In genomic region chr4:147793569-147793968, GRCh38 we compare ENCODE assay signal across 11 cellular contexts.
DNase-seq lines count a peak whose midpoint lies in the region; ATAC-seq and TF ChIP-seq lines count a peak whose summit lies in the region.
"Had no signal": no experiment of that assay in that cellular context is flagged by ENCODE, and none has a peak within 500 bp of the region (broad histone marks: within the 10 kb centered on the region; RNA-seq: fewer than 3 reads in every experiment).

No MANE protein-coding gene starts in this region.

- H3K4me2 ChIP-seq in osteoblast (ENCODE audit: insufficient read depth, low read length) = peak overlapping the region; percentile 30

- in situ Hi-C loops in Caki2 (cut with HindIII; ENCODE audit: low pct_unique_long_range_greater_than_20kb, low sequenced_read_pairs) (no loop called here), Panc1 (cut with HindIII; ENCODE audit: low pct_unique_long_range_greater_than_20kb, low sequenced_read_pairs) (no loop called here)

- peaks cover 72% of the 10 kb centered on the region for H3K79me2 ChIP-seq in osteoblast (ENCODE audit: insufficient read depth, low read length)

- H3K27me3 ChIP-seq in Panc1 (ENCODE audit: control insufficient read depth, insufficient read depth, low read length) (no peaks in the 10 kb centered on the region), osteoblast (ENCODE audit: insufficient read depth, low read length) (no peaks in the 10 kb centered on the region), testis (no peaks in the 10 kb centered on the region)
- H3K27me3 ChIP-seq: tibial artery had no signal

- no TSS peak for BruUV-seq in Panc1 (replicated peaks; lab: Mats Ljungman, UMichigan)

- peaks cover 5% of the 10 kb centered on the region for H4K20me1 ChIP-seq in osteoblast (ENCODE audit: insufficient read depth, low read length)

- H3K27ac ChIP-seq in Panc1 (ENCODE audit: low read length) = peak overlapping the region; percentile 61
- no peak overlapping the region for H3K27ac ChIP-seq in osteoblast (ENCODE audit: low read depth, low read length)
- H3K27ac ChIP-seq in testis = no peak overlapping the region
- H3K27ac ChIP-seq: tibial artery had no signal

- H3K4me3 ChIP-seq in Panc1 (ENCODE audit: low read depth in 2 of 2, low read length in 2 of 2) (no peak overlapping the region), osteoblast (ENCODE audit: insufficient read depth, low read length) (no peak overlapping the region), testis (no peak overlapping the region)
- H3K4me3 ChIP-seq: tibial artery had no signal

- H3K9me3 ChIP-seq in Panc1 (ENCODE audit: control insufficient read depth, insufficient read depth, low read depth, low read length) (no peaks in the 10 kb centered on the region), osteoblast (ENCODE audit: low read depth, low read length) (no peaks in the 10 kb centered on the region), testis (no peaks in the 10 kb centered on the region)
- H3K9me3 ChIP-seq: tibial artery had no signal

- POLR2A ChIA-PET in Panc1 (lab: Charles Lee) = interaction anchor here (0.7 kb wide), 1 partner anchor 111 kb away, joined by 4 read pairs; no protein-coding TSS in a partner anchor

- DNase-seq in Caki2 (ENCODE audit: low read depth) (peak; percentile 73), Panc1 (ENCODE audit: low read depth, low spot score) (no peak), osteoblast (ENCODE audit: insufficient read length, low spot score, missing footprints) (no peak), testis (no peak)
- DNase-seq: caudate nucleus, NCI-H526, posterior cingulate gyrus, tibial artery had no signal

- CTCF ChIA-PET in Panc1 (lab: Charles Lee) = no interaction called here

- whole genome bisulfite sequencing in testis, 2 donors = 40 to 49% methylated on average over 5 of the region's 5 CpGs

- peaks cover 25% of the 10 kb centered on the region for H3K4me1 ChIP-seq in Panc1 (ENCODE audit: control insufficient read depth, insufficient read depth, low read length)
- H3K4me1 ChIP-seq in osteoblast (ENCODE audit: insufficient read depth, low read length) = peaks cover 8% of the 10 kb centered on the region
- peaks cover 17% of the 10 kb centered on the region for H3K4me1 ChIP-seq in testis

- H2AFZ ChIP-seq in osteoblast (ENCODE audit: low read length) = no peak overlapping the region

- TF ChIP-seq CTCF in Panc1 (IDR thresholded peaks at IDR 0.05) (no peak), osteoblast (IDR thresholded peaks at IDR 0.05; ENCODE audit: extremely low read depth, low read depth, low read length) (no peak), testis (IDR thresholded peaks at IDR 0.05) (no peak)

- intact Hi-C loops in Panc1 (cut with micrococcal nuclease; ENCODE audit: unreplicated experiment) (no loop called here), testis (cut with DNase I; ENCODE audit: low total_unique reads) (no loop called here)

- ATAC-seq in Panc1 = peak; percentile 82
- peak; percentile 72 for ATAC-seq in esophagus mucosa
- ATAC-seq in GM18519 (IDR thresholded peaks at IDR 0.05; ENCODE audit: low FRiP score, unreplicated experiment) = no peak
- no peak for ATAC-seq in GM19397 (IDR thresholded peaks at IDR 0.05; ENCODE audit: unreplicated experiment)

- H3K36me3 ChIP-seq in Panc1 (ENCODE audit: control insufficient read depth, insufficient read depth, low read length) = no peaks in the 10 kb centered on the region
- no peaks in the 10 kb centered on the region for H3K36me3 ChIP-seq in osteoblast (ENCODE audit: insufficient read depth, low read length)
- no peaks in the 10 kb centered on the region for H3K36me3 ChIP-seq in testis (ENCODE audit: low read depth, missing control alignments)
- H3K36me3 ChIP-seq: tibial artery had no signal

- TF ChIP-seq POLR2A in testis (IDR thresholded peaks at IDR 0.05) = no peak

Comparison
In these comparisons a context has a peak if more than half of its experiments do, and no peak if none do; other contexts are left out.
1. ATAC-seq: peak in Panc1 (single experiment) and esophagus mucosa (single experiment); none in GM18519 (single experiment) and GM19397 (single experiment).